In genomic region chr12:4284306-4284705, GRCh38 we compare ENCODE assay signal across 17 cellular contexts. TPM values are rescaled to one million over a fixed set of nuclear protein-coding genes. Genes with fewer than 3 reads are reported as not detected.
A peak's percentile ranks its signal among the peaks of the same experiment; 100 is the strongest.
DNase-seq lines count a peak whose midpoint lies in the region; ATAC-seq and TF ChIP-seq lines count a peak whose summit lies in the region.
"Had no signal": no experiment of that assay in that cellular context is flagged by ENCODE, and none has a peak within 500 bp of the region (broad histone marks: within the 10 kb centered on the region; RNA-seq: fewer than 3 reads in every experiment).

No MANE protein-coding gene starts in this region.

- TF ChIP-seq CTCF in activated CD8-positive, alpha-beta T cell treated with anti-CD3 and anti-CD28 coated beads for 36 hours (IDR thresholded peaks at IDR 0.05) = no peak

- in situ Hi-C loops in G401 (cut with HindIII; ENCODE audit: low sequenced_read_pairs) = no loop called here

- peaks cover 92% of the 10 kb centered on the region for H3K36me3 Mint-ChIP-seq in activated naive CD4-positive, alpha-beta T cell treated with anti-CD3 and anti-CD28 coated beads for 36 hours (ENCODE audit: low read depth)
- peaks cover 89% of the 10 kb centered on the region for H3K36me3 Mint-ChIP-seq in activated naive CD4-positive, alpha-beta T cell treated with anti-CD3 and anti-CD28 coated beads, Interleukin-2, amount 10 ng/mL, durations not matched to agents 7 days and 5 days
- peaks cover 89% of the 10 kb centered on the region for H3K36me3 Mint-ChIP-seq in activated CD8-positive, alpha-beta T cell treated with anti-CD3 and anti-CD28 coated beads for 36 hours (ENCODE audit: low read depth)
- H3K36me3 Mint-ChIP-seq in stimulated activated effector memory CD8-positive, alpha-beta T cell treated with anti-CD3 and anti-CD28 coated beads, Interleukin-12 subunit alpha, Interleukin-12 subunit beta, amount 100 ng/mL, for 72 hours = peaks cover 100% of the 10 kb centered on the region

- CTCF ChIA-PET in activated naive CD4-positive, alpha-beta T cell treated with anti-CD3 and anti-CD28 coated beads for 36 hours (lab: Charles Lee) = interaction anchor here (0.6 to 0.7 kb wide), 3 partner anchors 147 to 394 kb away, joined by 3 to 4 read pairs (median 4); no protein-coding TSS in a partner anchor
- CTCF ChIA-PET in activated naive CD4-positive, alpha-beta T cell treated with anti-CD3 and anti-CD28 coated beads, Interleukin-2, amount 10 ng/mL, durations not matched to agents 7 days and 5 days (lab: Charles Lee) = no interaction called here
- CTCF ChIA-PET in activated CD8-positive, alpha-beta T cell treated with anti-CD3 and anti-CD28 coated beads for 36 hours (lab: Charles Lee) = no interaction called here

- intact Hi-C loops in activated naive CD4-positive, alpha-beta T cell treated with anti-CD3 and anti-CD28 coated beads for 36 hours (cut with micrococcal nuclease) = no loop called here
- intact Hi-C loops in activated CD8-positive, alpha-beta T cell treated with anti-CD3 and anti-CD28 coated beads for 36 hours (cut with micrococcal nuclease) = no loop called here

- no peaks in the 10 kb centered on the region for H3K27me3 Mint-ChIP-seq in activated naive CD4-positive, alpha-beta T cell treated with anti-CD3 and anti-CD28 coated beads for 36 hours (ENCODE audit: low read depth)
- no peaks in the 10 kb centered on the region for H3K27me3 Mint-ChIP-seq in activated naive CD4-positive, alpha-beta T cell treated with anti-CD3 and anti-CD28 coated beads, Interleukin-2, amount 10 ng/mL, durations not matched to agents 7 days and 5 days
- no peaks in the 10 kb centered on the region for H3K27me3 Mint-ChIP-seq in activated CD8-positive, alpha-beta T cell treated with anti-CD3 and anti-CD28 coated beads for 36 hours

- H3K4me3 Mint-ChIP-seq in activated naive CD4-positive, alpha-beta T cell treated with anti-CD3 and anti-CD28 coated beads for 36 hours = no peak overlapping the region
- H3K4me3 Mint-ChIP-seq in activated naive CD4-positive, alpha-beta T cell treated with anti-CD3 and anti-CD28 coated beads, Interleukin-2, amount 10 ng/mL, durations not matched to agents 7 days and 5 days = no peak overlapping the region
- H3K4me3 Mint-ChIP-seq in activated CD8-positive, alpha-beta T cell treated with anti-CD3 and anti-CD28 coated beads for 36 hours = no peak overlapping the region
- H3K4me3 Mint-ChIP-seq in stimulated activated effector memory CD8-positive, alpha-beta T cell treated with anti-CD3 and anti-CD28 coated beads, Interleukin-12 subunit alpha, Interleukin-12 subunit beta, amount 100 ng/mL, for 72 hours = no peak overlapping the region
- H3K4me3 Mint-ChIP-seq: HFFc6 had no signal

- POLR2A ChIA-PET in activated CD8-positive, alpha-beta T cell treated with anti-CD3 and anti-CD28 coated beads for 36 hours (lab: Charles Lee) = interaction anchor here (0.9 to 5.5 kb wide), 5 partner anchors 8 to 293 kb away, joined by 3 to 49 read pairs (median 7); partner anchors contain the start of gene CCND2

- H3K27ac Mint-ChIP-seq in activated naive CD4-positive, alpha-beta T cell treated with anti-CD3 and anti-CD28 coated beads for 36 hours = peak overlapping the region; percentile 81
- no peak overlapping the region for H3K27ac Mint-ChIP-seq in activated naive CD4-positive, alpha-beta T cell treated with anti-CD3 and anti-CD28 coated beads, Interleukin-2, amount 10 ng/mL, durations not matched to agents 7 days and 5 days
- H3K27ac Mint-ChIP-seq in activated CD8-positive, alpha-beta T cell treated with anti-CD3 and anti-CD28 coated beads for 36 hours = peak overlapping the region; percentile 68
- H3K27ac Mint-ChIP-seq in stimulated activated effector memory CD8-positive, alpha-beta T cell treated with anti-CD3 and anti-CD28 coated beads, Interleukin-12 subunit alpha, Interleukin-12 subunit beta, amount 100 ng/mL, for 72 hours = peak overlapping the region; percentile 86
- H3K27ac Mint-ChIP-seq: HFFc6 had no signal

- no peak for ATAC-seq in activated CD8-positive, alpha-beta T cell treated with anti-CD3 and anti-CD28 coated beads for 36 hours
- no peak for ATAC-seq in stimulated activated effector memory CD8-positive, alpha-beta T cell treated with anti-CD3 and anti-CD28 coated beads, Interleukin-12 subunit alpha, Interleukin-12 subunit beta, amount 100 ng/mL, for 72 hours
- ATAC-seq: A549, HepG2 had no signal

- peaks cover 98% of the 10 kb centered on the region for H3K4me1 Mint-ChIP-seq in activated naive CD4-positive, alpha-beta T cell treated with anti-CD3 and anti-CD28 coated beads for 36 hours (ENCODE audit: low read depth)
- peaks cover 88% of the 10 kb centered on the region for H3K4me1 Mint-ChIP-seq in activated naive CD4-positive, alpha-beta T cell treated with anti-CD3 and anti-CD28 coated beads, Interleukin-2, amount 10 ng/mL, durations not matched to agents 7 days and 5 days
- peaks cover 93% of the 10 kb centered on the region for H3K4me1 Mint-ChIP-seq in activated CD8-positive, alpha-beta T cell treated with anti-CD3 and anti-CD28 coated beads for 36 hours (ENCODE audit: low read depth)
- peaks cover 94% of the 10 kb centered on the region for H3K4me1 Mint-ChIP-seq in stimulated activated effector memory CD8-positive, alpha-beta T cell treated with anti-CD3 and anti-CD28 coated beads, Interleukin-12 subunit alpha, Interleukin-12 subunit beta, amount 100 ng/mL, for 72 hours

- no peak for DNase-seq in activated naive CD4-positive, alpha-beta T cell treated with anti-CD3 and anti-CD28 coated beads for 36 hours
- DNase-seq in activated naive CD4-positive, alpha-beta T cell treated with anti-CD3 and anti-CD28 coated beads, Interleukin-2, amount 10 ng/mL, durations not matched to agents 7 days and 5 days = no peak
- no peak for DNase-seq in activated CD8-positive, alpha-beta T cell treated with anti-CD3 and anti-CD28 coated beads for 36 hours
- DNase-seq in ecto neural progenitor cell (ENCODE audit: low spot score) = peak; percentile 29
- no peak for DNase-seq in stimulated activated effector memory CD8-positive, alpha-beta T cell treated with anti-CD3 and anti-CD28 coated beads, Interleukin-12 subunit alpha, Interleukin-12 subunit beta, amount 100 ng/mL, for 72 hours (ENCODE audit: low spot score in 2 of 2)
- DNase-seq in G401 (ENCODE audit: low spot score) = no peak
- DNase-seq in NAMALWA (ENCODE audit: low spot score) = no peak
- no peak for DNase-seq in hippocampal formation (lab: John Stamatoyannopoulos, UW)
- DNase-seq: DMS 273 treated with DMSO at 0.1 percent for 48 hours, GF-D8, HFFc6, NCI-H1048, NCI-H2081 treated with DMSO at 0.1 percent for 48 hours, NCI-H524 had no signal

- no peaks in the 10 kb centered on the region for H3K9me3 Mint-ChIP-seq in activated naive CD4-positive, alpha-beta T cell treated with anti-CD3 and anti-CD28 coated beads for 36 hours
- H3K9me3 Mint-ChIP-seq in activated naive CD4-positive, alpha-beta T cell treated with anti-CD3 and anti-CD28 coated beads, Interleukin-2, amount 10 ng/mL, durations not matched to agents 7 days and 5 days = no peaks in the 10 kb centered on the region
- H3K9me3 Mint-ChIP-seq in activated CD8-positive, alpha-beta T cell treated with anti-CD3 and anti-CD28 coated beads for 36 hours = no peaks in the 10 kb centered on the region
- no peaks in the 10 kb centered on the region for H3K9me3 Mint-ChIP-seq in stimulated activated effector memory CD8-positive, alpha-beta T cell treated with anti-CD3 and anti-CD28 coated beads, Interleukin-12 subunit alpha, Interleukin-12 subunit beta, amount 100 ng/mL, for 72 hours
- H3K9me3 Mint-ChIP-seq: HFFc6 had no signal

RNA-seq across cellular contexts. Expression of gene CCND2, which starts 10.7 kb away (rescaled TPM):
- total RNA-seq in activated naive CD4-positive, alpha-beta T cell treated with anti-CD3 and anti-CD28 coated beads for 36 hours = 100 to 1,000 TPM; 486 to 497 TPM
- 100 to 1,000 TPM; 617 to 639 TPM for total RNA-seq in activated CD8-positive, alpha-beta T cell treated with anti-CD3 and anti-CD28 coated beads for 36 hours
- 88.7 and 110 TPM in 2 replicates for total RNA-seq in G401 (2014; rRNA removed; shearing (Covaris generic))
- total RNA-seq: M059J had no signal

RNA-seq across cellular contexts. Expression of gene TIGAR, which starts 36.7 kb away (rescaled TPM):
- 10 to 100 TPM; 10.3 to 12.8 TPM for total RNA-seq in activated naive CD4-positive, alpha-beta T cell treated with anti-CD3 and anti-CD28 coated beads for 36 hours
- 1 to 10 TPM; 8.2 to 8.7 TPM for total RNA-seq in activated CD8-positive, alpha-beta T cell treated with anti-CD3 and anti-CD28 coated beads for 36 hours
- 19.7 and 25.5 TPM in 2 replicates for total RNA-seq in G401 (2014; rRNA removed; shearing (Covaris generic))
